11 cellular contexts compared by ENCODE assay signal in genomic region chr5:115551415-115551814, GRCh38. TPM values are rescaled to one million over a fixed set of nuclear protein-coding genes. Genes with fewer than 3 reads are reported as not detected.
DNase-seq lines count a peak whose midpoint lies in the region; ATAC-seq and TF ChIP-seq lines count a peak whose summit lies in the region.
"Had no signal": no experiment of that assay in that cellular context is flagged by ENCODE, and none has a peak within 500 bp of the region (broad histone marks: within the 10 kb centered on the region; RNA-seq: fewer than 3 reads in every experiment).

No MANE protein-coding gene starts in this region.

- H3K27me3 Mint-ChIP-seq in memory B cell = no peaks in the 10 kb centered on the region
- peaks cover 6% of the 10 kb centered on the region for H3K27me3 Mint-ChIP-seq in activated T-cell treated with anti-CD3 and anti-CD28 coated beads, Interleukin-2, amount 50 U/mL, for 72 hours (ENCODE audit: low read depth)

- H3K36me3 Mint-ChIP-seq in memory B cell = no peaks in the 10 kb centered on the region
- peaks cover 0 to 1% of the 10 kb centered on the region in 2 donors for H3K36me3 Mint-ChIP-seq in activated T-cell treated with anti-CD3 and anti-CD28 coated beads, Interleukin-2, amount 50 U/mL, for 72 hours (ENCODE audit: insufficient read depth in 2 of 2)

- WGBS in smooth muscle cell (ENCODE audit: low lambda C conversion rate) = 66% methylated on average over 4 of the region's 4 CpGs

- peak; percentile 35 for ATAC-seq in memory B cell (ENCODE audit: low read depth)
- ATAC-seq in activated T-cell treated with anti-CD3 and anti-CD28 coated beads, Interleukin-2, amount 50 U/mL, for 72 hours (replicated peaks in 1 of 2) = no peak
- ATAC-seq: activated CD4-positive, CD25-positive, alpha-beta regulatory T cell treated with anti-CD3 and anti-CD28 coated beads, Interleukin-2, amount 50 U/mL, for 24 hours had no signal

- H3K4me1 ChIP-seq in smooth muscle cell (ENCODE audit: low read depth) = no peaks in the 10 kb centered on the region

- no peaks in the 10 kb centered on the region for H3K36me3 ChIP-seq in smooth muscle cell (ENCODE audit: low read depth)

- no peaks in the 10 kb centered on the region for H3K4me1 Mint-ChIP-seq in memory B cell
- peaks cover 5% of the 10 kb centered on the region for H3K4me1 Mint-ChIP-seq in activated T-cell treated with anti-CD3 and anti-CD28 coated beads, Interleukin-2, amount 50 U/mL, for 72 hours (ENCODE audit: low read depth)

- no peak overlapping the region for H3K4me2 ChIP-seq in smooth muscle cell

- no peak overlapping the region for H3K27ac ChIP-seq in smooth muscle cell (ENCODE audit: low read depth)

- H2AFZ ChIP-seq in smooth muscle cell (ENCODE audit: low read depth) = no peak overlapping the region

- no peaks in the 10 kb centered on the region for H4K20me1 ChIP-seq in smooth muscle cell (ENCODE audit: low read depth)

- in situ Hi-C loops in Caki2 (cut with HindIII; ENCODE audit: low pct_unique_long_range_greater_than_20kb, low sequenced_read_pairs) = no loop called here

- no peaks in the 10 kb centered on the region for H3F3A ChIP-seq in smooth muscle cell (ENCODE audit: low read depth)

- no peaks in the 10 kb centered on the region for H3K9me3 Mint-ChIP-seq in memory B cell
- H3K9me3 Mint-ChIP-seq in activated T-cell treated with anti-CD3 and anti-CD28 coated beads, Interleukin-2, amount 50 U/mL, for 72 hours = peaks cover 0 to 2% of the 10 kb centered on the region in 2 donors

- no peaks in the 10 kb centered on the region for H3K27me3 ChIP-seq in smooth muscle cell (ENCODE audit: low read depth)

- peak; percentile 46 for DNase-seq in Caki2 (ENCODE audit: low read depth)
- peak; percentile 27 for DNase-seq in M059J (ENCODE audit: low read depth)
- DNase-seq in choroid plexus epithelial cell (ENCODE audit: low read depth) = peak; percentile 34
- no peak for DNase-seq in memory B cell (ENCODE audit: low spot score in 2 of 2)
- DNase-seq in cerebellum (ENCODE audit: low spot score) = no peak
- DNase-seq in activated T-cell treated with anti-CD3 and anti-CD28 coated beads, Interleukin-2, amount 50 U/mL, for 72 hours = no peak
- no peak for DNase-seq in GM19238 (ENCODE audit: insufficient read length, low spot score)
- no peak for DNase-seq in smooth muscle cell (lab: John Stamatoyannopoulos, UW; ENCODE audit: unreplicated experiment)
- DNase-seq: NCI-H1092, NCI-H526 treated with DMSO at 0.1 percent for 48 hours had no signal

- no peak overlapping the region for H3K4me3 ChIP-seq in choroid plexus epithelial cell (ENCODE audit: low read depth, low read length)
- no peak overlapping the region for H3K4me3 ChIP-seq in smooth muscle cell

- H3K9ac ChIP-seq in smooth muscle cell (ENCODE audit: low read depth) = no peak overlapping the region

- H3K79me2 ChIP-seq in smooth muscle cell (ENCODE audit: low read depth) = no peaks in the 10 kb centered on the region

- no peak overlapping the region for H3K27ac Mint-ChIP-seq in memory B cell
- no peak overlapping the region for H3K27ac Mint-ChIP-seq in activated T-cell treated with anti-CD3 and anti-CD28 coated beads, Interleukin-2, amount 50 U/mL, for 72 hours

- H3K9me3 ChIP-seq in smooth muscle cell (replicated peaks; ENCODE audit: low read depth) = no peaks in the 10 kb centered on the region

- no peak overlapping the region for H3K4me3 Mint-ChIP-seq in memory B cell
- H3K4me3 Mint-ChIP-seq in activated T-cell treated with anti-CD3 and anti-CD28 coated beads, Interleukin-2, amount 50 U/mL, for 72 hours = no peak overlapping the region

- TF ChIP-seq CTCF in choroid plexus epithelial cell (conservative IDR thresholded peaks at IDR 0.05; ENCODE audit: low read depth, low read length) = no peak
- no peak for TF ChIP-seq CTCF in smooth muscle cell (IDR thresholded peaks at IDR 0.05; ENCODE audit: borderline replicate concordance, insufficient read depth, poor library complexity, severe bottlenecking)

RNA-seq across cellular contexts. Expression of gene FEM1C, which starts 6.8 kb away (rescaled TPM):
- 5.2 and 7.1 TPM in 2 replicates for total RNA-seq in Caki2 (2014; rRNA removed; shearing (Covaris generic); ENCODE audit: low replicate concordance)
- 19.9 and 22.5 TPM in 2 replicates for total RNA-seq in M059J (2014; rRNA removed; shearing (Covaris generic))
- total RNA-seq in cerebellum (47.2 TPM), smooth muscle cell (31.7 and 35.7 TPM in 2 replicates)
- total RNA-seq in activated T-cell treated with anti-CD3 and anti-CD28 coated beads, Interleukin-2, amount 50 U/mL, for 72 hours = 10 to 100 TPM; 13.3 to 15.4 TPM
- 5.9 and 7.8 TPM in 2 replicates for polyA plus RNA-seq in smooth muscle cell

RNA-seq across cellular contexts. Expression of gene TICAM2, which starts 50.9 kb away (rescaled TPM):
- 0.72 TPM in 1 of 2 replicates, not detected in the other for total RNA-seq in Caki2 (2014; rRNA removed; shearing (Covaris generic); ENCODE audit: low replicate concordance)
- 14.0 and 16.0 TPM in 2 replicates for total RNA-seq in M059J (2014; rRNA removed; shearing (Covaris generic))
- 0.82 TPM for total RNA-seq in cerebellum
- 1 to 10 TPM in 1 of 2 donors, under 1 TPM in 1; 0.77 to 2.1 TPM for total RNA-seq in activated T-cell treated with anti-CD3 and anti-CD28 coated beads, Interleukin-2, amount 50 U/mL, for 72 hours
- 13.3 and 17.7 TPM in 2 replicates for total RNA-seq in smooth muscle cell
- 8.3 and 11.5 TPM in 2 replicates for polyA plus RNA-seq in smooth muscle cell

Comparison
In these comparisons a context has a peak if more than half of its experiments do, and no peak if none do; other contexts are left out.
1. DNase-seq: peak in Caki2 (single experiment), M059J (single experiment) and choroid plexus epithelial cell (single experiment); none in memory B cell (0 of 2), cerebellum (single experiment), activated T-cell treated with anti-CD3 and anti-CD28 coated beads, Interleukin-2, amount 50 U/mL, for 72 hours (0 of 2), GM19238 (single experiment) and smooth muscle cell (single experiment).